Comparison of ENCODE assay signal across 21 cellular contexts in the genomic region with DNA sequence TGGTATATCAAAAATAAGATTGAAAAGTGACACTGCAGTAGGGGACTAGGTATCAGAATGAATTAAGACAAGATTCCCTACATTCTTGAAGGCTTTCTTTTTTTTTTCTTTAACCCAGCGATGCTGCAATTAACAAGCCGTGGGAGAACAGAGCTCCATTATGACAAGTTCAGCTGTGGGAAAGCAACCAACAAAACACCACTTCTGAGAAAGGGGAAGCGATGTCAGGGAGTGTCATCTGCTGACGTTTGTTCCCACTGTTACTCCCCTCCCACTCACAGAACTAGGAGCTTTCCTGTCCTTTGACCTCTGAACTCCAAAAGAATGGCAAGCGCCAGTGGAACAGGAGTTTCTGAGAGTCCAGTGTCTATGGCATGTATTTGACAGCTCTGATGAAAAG.
DNase-seq lines count a peak whose midpoint lies in the region; ATAC-seq lines count a peak whose summit lies in the region.
"Had no signal": no experiment of that assay in that cellular context is flagged by ENCODE, and none has a peak within 500 bp of the region (broad histone marks: within the 10 kb centered on the region; RNA-seq: fewer than 3 reads in every experiment).

No MANE protein-coding gene starts in this region.

- H4K8ac ChIP-seq in mesenchymal stem cell (ENCODE audit: low read length) = no peak overlapping the region

- H3K4me3 ChIP-seq in mesenchymal stem cell (ENCODE audit: insufficient read depth in 1 of 2, low read depth in 1 of 2, low read length in 2 of 2) = no peak overlapping the region
- H3K4me3 ChIP-seq: K562, lung, MG63 had no signal

- no peak overlapping the region for H3K14ac ChIP-seq in mesenchymal stem cell (ENCODE audit: low read length in 2 of 2)

- no peak overlapping the region for H2BK12ac ChIP-seq in mesenchymal stem cell (ENCODE audit: low read length in 2 of 2)

- peaks cover 1% of the 10 kb centered on the region for H3K9me3 ChIP-seq in mesenchymal stem cell (ENCODE audit: control insufficient read depth, low read length)
- H3K9me3 ChIP-seq: MG63 had no signal

- H4K91ac ChIP-seq in mesenchymal stem cell (ENCODE audit: low read length) = no peak overlapping the region

- H2AFZ ChIP-seq in mesenchymal stem cell (ENCODE audit: low read depth, low read length) = no peak overlapping the region

- H3K18ac ChIP-seq in mesenchymal stem cell (ENCODE audit: low read depth in 1 of 2, low read length in 2 of 2) = no peak overlapping the region

- H2BK120ac ChIP-seq in mesenchymal stem cell (ENCODE audit: low read depth, low read length) = no peak overlapping the region

- no peak overlapping the region for H3K27ac Mint-ChIP-seq in effector memory CD8-positive, alpha-beta T cell
- H3K27ac Mint-ChIP-seq in stimulated activated memory B cell treated with anti-CD40 and anti-IgM and Interleukin-4, amounts not matched to agents 10 μg/mL and 1 μg/mL and 100 μg/mL, for 72 hours = no peak overlapping the region
- H3K27ac Mint-ChIP-seq: activated CD8-positive, alpha-beta T cell treated with anti-CD3 and anti-CD28 coated beads for 36 hours; activated T-helper 17 cell treated with anti-CD3 and anti-CD28 coated beads, Interleukin-2, amount 50 U/mL, for 72 hours; type B pancreatic cell had no signal

- no peak overlapping the region for H3K4me3 Mint-ChIP-seq in effector memory CD8-positive, alpha-beta T cell
- no peak overlapping the region for H3K4me3 Mint-ChIP-seq in stimulated activated memory B cell treated with anti-CD40 and anti-IgM and Interleukin-4, amounts not matched to agents 10 μg/mL and 1 μg/mL and 100 μg/mL, for 72 hours
- H3K4me3 Mint-ChIP-seq: activated CD8-positive, alpha-beta T cell treated with anti-CD3 and anti-CD28 coated beads for 36 hours; activated T-helper 17 cell treated with anti-CD3 and anti-CD28 coated beads, Interleukin-2, amount 50 U/mL, for 72 hours; type B pancreatic cell had no signal

- DNase-seq in LHCN-M2 (ENCODE audit: low read depth) = peak; percentile 2
- DNase-seq in astrocyte of the hippocampus (ENCODE audit: low read depth, low spot score) = peak; percentile 4
- DNase-seq in hippocampal formation (lab: John Stamatoyannopoulos, UW) = peak; percentile 21 to 62
- DNase-seq in nucleus accumbens (lab: John Stamatoyannopoulos, UW) = peak in 45 of 56 donors; percentile 1 to 63 (median 26)
- DNase-seq in mesenchymal stem cell = no peak
- DNase-seq in NCI-H526 treated with DMSO at 0.1 percent for 48 hours (lab: John Stamatoyannopoulos, UW) = no peak
- no peak for DNase-seq in effector memory CD8-positive, alpha-beta T cell
- DNase-seq: activated CD8-positive, alpha-beta T cell treated with anti-CD3 and anti-CD28 coated beads for 36 hours; activated naive CD4-positive, alpha-beta T cell treated with anti-CD3 and anti-CD28 coated beads, Interleukin-2, amount 50 U/mL, for 16 hours; amniotic stem cell; MG63; NCI-H1417 treated with DMSO at 0.1 percent for 48 hours; NCI-H82; small intestine; stimulated activated CD8-positive, alpha-beta memory T cell treated with anti-CD3 and anti-CD28 coated beads, Interleukin-4, amount 100 ng/mL, for 48 hours had no signal

- H3K4ac ChIP-seq in mesenchymal stem cell (ENCODE audit: low read depth in 1 of 2, low read length in 2 of 2) = no peak overlapping the region

- H2BK15ac ChIP-seq in mesenchymal stem cell (ENCODE audit: low read depth, poor library complexity, severe bottlenecking) = no peak overlapping the region

- H3K9me3 Mint-ChIP-seq in effector memory CD8-positive, alpha-beta T cell = no peaks in the 10 kb centered on the region
- peaks cover 3% of the 10 kb centered on the region for H3K9me3 Mint-ChIP-seq in stimulated activated memory B cell treated with anti-CD40 and anti-IgM and Interleukin-4, amounts not matched to agents 10 μg/mL and 1 μg/mL and 100 μg/mL, for 72 hours
- H3K9me3 Mint-ChIP-seq: activated CD8-positive, alpha-beta T cell treated with anti-CD3 and anti-CD28 coated beads for 36 hours; activated T-helper 17 cell treated with anti-CD3 and anti-CD28 coated beads, Interleukin-2, amount 50 U/mL, for 72 hours; type B pancreatic cell had no signal

- H3K9ac ChIP-seq in mesenchymal stem cell (ENCODE audit: low read length) = no peak overlapping the region

- H3K4me1 ChIP-seq in mesenchymal stem cell (ENCODE audit: control insufficient read depth, insufficient read depth, low read depth, low read length) = no peaks in the 10 kb centered on the region

- no peaks in the 10 kb centered on the region for H3K36me3 ChIP-seq in mesenchymal stem cell (ENCODE audit: control insufficient read depth in 1 of 2, insufficient read depth in 2 of 2, low read depth in 1 of 2, low read length in 2 of 2)
- H3K36me3 ChIP-seq: MG63 had no signal

- H3K79me1 ChIP-seq in mesenchymal stem cell (replicated peaks; ENCODE audit: low read length, poor library complexity, severe bottlenecking) = no peaks in the 10 kb centered on the region

- H3K4me2 ChIP-seq in mesenchymal stem cell (ENCODE audit: low read length, poor library complexity, severe bottlenecking) = no peak overlapping the region

- H3K4me1 Mint-ChIP-seq in effector memory CD8-positive, alpha-beta T cell (ENCODE audit: low read depth in 2 of 2) = no peaks in the 10 kb centered on the region
- H3K4me1 Mint-ChIP-seq in stimulated activated memory B cell treated with anti-CD40 and anti-IgM and Interleukin-4, amounts not matched to agents 10 μg/mL and 1 μg/mL and 100 μg/mL, for 72 hours = no peaks in the 10 kb centered on the region
- H3K4me1 Mint-ChIP-seq: activated T-helper 17 cell treated with anti-CD3 and anti-CD28 coated beads, Interleukin-2, amount 50 U/mL, for 72 hours had no signal

- no peak overlapping the region for H3K27ac ChIP-seq in mesenchymal stem cell (ENCODE audit: low read length, poor library complexity, severe bottlenecking)
- H3K27ac ChIP-seq: RWPE1 had no signal

- no peak overlapping the region for H2BK5ac ChIP-seq in mesenchymal stem cell (ENCODE audit: low read depth, low read length, poor library complexity, severe bottlenecking)

- H3K36me3 Mint-ChIP-seq in effector memory CD8-positive, alpha-beta T cell (ENCODE audit: insufficient read depth) = no peaks in the 10 kb centered on the region
- no peaks in the 10 kb centered on the region for H3K36me3 Mint-ChIP-seq in stimulated activated memory B cell treated with anti-CD40 and anti-IgM and Interleukin-4, amounts not matched to agents 10 μg/mL and 1 μg/mL and 100 μg/mL, for 72 hours
- H3K36me3 Mint-ChIP-seq: type B pancreatic cell had no signal

- H2AK5ac ChIP-seq in mesenchymal stem cell (ENCODE audit: low read length, severe bottlenecking) = no peak overlapping the region

- no peak for ATAC-seq in effector memory CD8-positive, alpha-beta T cell (replicated peaks)
- ATAC-seq in stimulated activated memory B cell treated with anti-CD40 and anti-IgM and Interleukin-4, amounts not matched to agents 10 μg/mL and 1 μg/mL and 100 μg/mL, for 72 hours = no peak
- ATAC-seq: activated CD8-positive, alpha-beta T cell treated with anti-CD3 and anti-CD28 coated beads for 36 hours; activated T-helper 17 cell treated with anti-CD3 and anti-CD28 coated beads, Interleukin-2, amount 50 U/mL, for 72 hours; K562 had no signal

- no peaks in the 10 kb centered on the region for H3K27me3 Mint-ChIP-seq in effector memory CD8-positive, alpha-beta T cell
- no peaks in the 10 kb centered on the region for H3K27me3 Mint-ChIP-seq in stimulated activated memory B cell treated with anti-CD40 and anti-IgM and Interleukin-4, amounts not matched to agents 10 μg/mL and 1 μg/mL and 100 μg/mL, for 72 hours
- H3K27me3 Mint-ChIP-seq: activated CD8-positive, alpha-beta T cell treated with anti-CD3 and anti-CD28 coated beads for 36 hours; activated T-helper 17 cell treated with anti-CD3 and anti-CD28 coated beads, Interleukin-2, amount 50 U/mL, for 72 hours; type B pancreatic cell had no signal

- WGBS in mesenchymal stem cell = 76% methylated on average over 3 of the region's 5 CpGs

- no peak overlapping the region for H3K23ac ChIP-seq in mesenchymal stem cell (ENCODE audit: low read length in 2 of 2)

- H3K27me3 ChIP-seq in mesenchymal stem cell (ENCODE audit: control insufficient read depth in 1 of 2, insufficient read depth in 1 of 2, low read length in 2 of 2) = no peaks in the 10 kb centered on the region
- H3K27me3 ChIP-seq: MG63 had no signal

Comparison
In these comparisons a context has a peak if more than half of its experiments do, and no peak if none do; other contexts are left out.
1. DNase-seq: peak in LHCN-M2 (single experiment), astrocyte of the hippocampus (single experiment), hippocampal formation (2 of 2) and nucleus accumbens (45 of 56); none in mesenchymal stem cell (single experiment), NCI-H526 treated with DMSO at 0.1 percent for 48 hours (single experiment) and effector memory CD8-positive, alpha-beta T cell (0 of 3).